14 cellular contexts compared by ENCODE assay signal in the genomic region with DNA sequence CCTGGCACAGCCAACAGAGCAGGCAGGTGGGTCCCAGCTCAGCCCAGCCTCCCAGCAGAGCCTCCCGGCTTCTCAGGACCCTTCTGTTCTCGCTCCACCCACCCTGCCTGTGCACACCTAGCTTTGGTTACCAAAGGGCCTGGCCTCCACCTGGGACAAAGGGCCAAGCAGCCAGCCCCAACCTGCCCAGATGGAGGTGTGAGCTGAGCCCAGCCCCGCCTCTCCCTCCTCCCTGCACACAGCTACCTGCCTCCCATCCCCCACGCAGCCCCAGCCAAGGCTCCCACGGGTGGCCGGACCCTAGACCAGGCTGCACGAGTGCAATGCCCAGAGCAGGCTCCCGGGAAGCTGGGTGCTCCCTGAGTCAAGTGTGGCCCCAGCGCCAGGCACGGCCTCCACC. TPM values are rescaled to one million over a fixed set of nuclear protein-coding genes. Genes with fewer than 3 reads are reported as not detected.
DNase-seq lines count a peak whose midpoint lies in the region; ATAC-seq, FAIRE-seq and TF ChIP-seq lines count a peak whose summit lies in the region.
"Had no signal": no experiment of that assay in that cellular context is flagged by ENCODE, and none has a peak within 500 bp of the region (broad histone marks: within the 10 kb centered on the region; RNA-seq: fewer than 3 reads in every experiment).

No MANE protein-coding gene starts in this region.

- H3K4me1 Mint-ChIP-seq in CD14-positive monocyte, result peaks cover 20% of the 10 kb centered on the region

- H3K9me3 ChIP-seq in mammary epithelial cell (replicated peaks; ENCODE audit: insufficient read depth, low read length), result no peaks in the 10 kb centered on the region
- H3K9me3 ChIP-seq in pancreas, result no peaks in the 10 kb centered on the region
- H3K9me3 ChIP-seq: gastroesophageal sphincter, neutrophil had no signal

- H3K36me3 ChIP-seq in mammary epithelial cell (ENCODE audit: insufficient read depth, low read length), result no peaks in the 10 kb centered on the region
- H3K36me3 ChIP-seq in pancreas, result peaks cover 0 to 7% (median 0%) of the 10 kb centered on the region in 3 donors

- dilution Hi-C loops in mammary epithelial cell (cut with HindIII; ENCODE audit: low sequenced_read_pairs), result loop anchor here (5.0 kb wide), 1 partner anchor 58 kb away; the partner anchor contains the start of gene GRIN1

- H3K27ac ChIP-seq in mammary epithelial cell (ENCODE audit: insufficient read depth, low read depth, low read length) (no peak overlapping the region), pancreas (peak overlapping the region; percentile 60 to 90 (median 74))
- H3K27ac ChIP-seq: gastroesophageal sphincter, neutrophil had no signal

- H3K4me3 ChIP-seq in mammary epithelial cell (replicated peaks in 1 of 3; ENCODE audit: insufficient read depth in 1 of 3, low read depth in 2 of 3, low read length in 3 of 3), result peak overlapping the region in 2 of 3 experiments; percentile 7 to 14
- H3K4me3 ChIP-seq in pancreas, result peak overlapping the region in 3 of 4 donors; percentile 10 to 80 (median 57)
- H3K4me3 ChIP-seq: gastroesophageal sphincter had no signal

- intact Hi-C loops in mammary epithelial cell (cut with micrococcal nuclease), result no loop called here
- intact Hi-C loops in pancreas (cut with DNase I), result loop anchor here in 1 of 3 donors (5.0 kb wide), 1 partner anchor 42 kb away; no protein-coding TSS in a partner anchor
- intact Hi-C loops in CD14-positive monocyte (cut with micrococcal nuclease), result no loop called here

- BruUV-seq in mammary epithelial cell (replicated peaks; lab: Mats Ljungman, UMichigan), result no TSS peak

- H3K27ac Mint-ChIP-seq in CD14-positive monocyte, result no peak overlapping the region
- H3K27ac Mint-ChIP-seq: dendritic cell treated with granulocyte-macrophage colony-stimulating factor and Interleukin-4, amounts not matched to agents 40 ng/mL and 50 ng/mL, for 4 days; T-helper 2 cell treated with Interferon-gamma antibody and Interleukin-4, amounts not matched to agents 5 μg/mL and 100 μg/mL, for 36 hours had no signal

- H3K27me3 ChIP-seq in mammary epithelial cell (ENCODE audit: insufficient read depth, low read length) (no peaks in the 10 kb centered on the region), pancreas (no peaks in the 10 kb centered on the region)
- H3K27me3 ChIP-seq: gastroesophageal sphincter had no signal

- peaks cover 5 to 25% of the 10 kb centered on the region in 2 donors for H3K36me3 Mint-ChIP-seq in CD14-positive monocyte
- H3K36me3 Mint-ChIP-seq: activated naive CD8-positive, alpha-beta T cell treated with anti-CD3 and anti-CD28 coated beads, Interleukin-2, amount 10 ng/mL, durations not matched to agents 7 days and 5 days had no signal

- DNase-seq in DMS53 (lab: John Stamatoyannopoulos, UW) (peak; percentile 87), NCI-H2029 treated with DMSO at 0.1 percent for 48 hours (lab: John Stamatoyannopoulos, UW) (peak; percentile 27), mammary epithelial cell (no peak), pancreas (peak in 5 of 6 donors; percentile 77 to 89 (median 84)), CD14-positive monocyte (ENCODE audit: low spot score) (no peak), SK-N-DZ (ENCODE audit: low spot score) (no peak)
- no peak for DNase-seq in stimulated activated CD4-positive, alpha-beta T cell treated with anti-CD3 and anti-CD28 coated beads, Interleukin-4, amount 100 ng/mL, for 4 hours
- DNase-seq: activated CD8-positive, alpha-beta memory T cell treated with anti-CD3 and anti-CD28 coated beads for 24 hours; activated naive CD8-positive, alpha-beta T cell treated with anti-CD3 and anti-CD28 coated beads, Interleukin-2, amount 10 ng/mL, durations not matched to agents 7 days and 5 days had no signal

- in situ Hi-C loops in mammary epithelial cell (cut with MboI; ENCODE audit: low sequenced_read_pairs in 2 of 2), result no loop called here

- CTCF ChIA-PET in mammary epithelial cell (lab: Charles Lee; ENCODE audit: low non-redundant PET), result interaction anchor here (0.7 kb wide), 1 partner anchor 157 kb away, joined by 5 read pairs; no protein-coding TSS in a partner anchor

- H3K9me3 Mint-ChIP-seq in CD14-positive monocyte, result peaks cover 0 to 2% (median 0%) of the 10 kb centered on the region in 7 donors
- H3K9me3 Mint-ChIP-seq: activated naive CD8-positive, alpha-beta T cell treated with anti-CD3 and anti-CD28 coated beads, Interleukin-2, amount 10 ng/mL, durations not matched to agents 7 days and 5 days; dendritic cell treated with granulocyte-macrophage colony-stimulating factor and Interleukin-4, amounts not matched to agents 40 ng/mL and 50 ng/mL, for 4 days; T-helper 2 cell treated with Interferon-gamma antibody and Interleukin-4, amounts not matched to agents 5 μg/mL and 100 μg/mL, for 36 hours had no signal

- peaks cover 0 to 4% (median 0%) of the 10 kb centered on the region in 3 donors for H3K27me3 Mint-ChIP-seq in CD14-positive monocyte (ENCODE audit: low read depth in 3 of 3)
- H3K27me3 Mint-ChIP-seq: activated naive CD8-positive, alpha-beta T cell treated with anti-CD3 and anti-CD28 coated beads, Interleukin-2, amount 10 ng/mL, durations not matched to agents 7 days and 5 days; dendritic cell treated with granulocyte-macrophage colony-stimulating factor and Interleukin-4, amounts not matched to agents 40 ng/mL and 50 ng/mL, for 4 days had no signal

- ATAC-seq in pancreas, result peak; percentile 26 to 58 (median 46)
- no peak for ATAC-seq in GM19397 (IDR thresholded peaks at IDR 0.05; ENCODE audit: unreplicated experiment)
- ATAC-seq: gastroesophageal sphincter had no signal

- H4K20me1 ChIP-seq in mammary epithelial cell (ENCODE audit: insufficient read depth, low read length), result no peaks in the 10 kb centered on the region

- peaks cover 40% of the 10 kb centered on the region for H3K79me2 ChIP-seq in mammary epithelial cell (ENCODE audit: insufficient read depth, low read length)

- no peak for FAIRE-seq in pancreas (lab: Jason Lieb, UNC)

- H3K4me3 Mint-ChIP-seq in CD14-positive monocyte, result no peak overlapping the region
- H3K4me3 Mint-ChIP-seq: activated naive CD8-positive, alpha-beta T cell treated with anti-CD3 and anti-CD28 coated beads, Interleukin-2, amount 10 ng/mL, durations not matched to agents 7 days and 5 days; dendritic cell treated with granulocyte-macrophage colony-stimulating factor and Interleukin-4, amounts not matched to agents 40 ng/mL and 50 ng/mL, for 4 days; T-helper 2 cell treated with Interferon-gamma antibody and Interleukin-4, amounts not matched to agents 5 μg/mL and 100 μg/mL, for 36 hours had no signal

- 16% methylated on average over 5 of the region's 10 CpGs for WGBS in mammary epithelial cell (ENCODE audit: low coverage, missing lambda C conversion rate)
- 17 to 20% methylated on average over 8 to 10 of the region's 10 CpGs for WGBS in pancreas, 2 donors

- H3K4me1 ChIP-seq in mammary epithelial cell (ENCODE audit: insufficient read depth, low read length), result peaks cover 54% of the 10 kb centered on the region
- peaks cover 23 to 47% (median 30%) of the 10 kb centered on the region in 3 donors for H3K4me1 ChIP-seq in pancreas

- H2AFZ ChIP-seq in mammary epithelial cell (ENCODE audit: low read depth, low read length), result no peak overlapping the region

- H3K9ac ChIP-seq in mammary epithelial cell (ENCODE audit: insufficient read depth, low read length), result no peak overlapping the region

- peak overlapping the region; percentile 79 for H3K4me2 ChIP-seq in mammary epithelial cell (ENCODE audit: insufficient read depth, low read depth, low read length)

- TF ChIP-seq CTCF in mammary epithelial cell (conservative IDR thresholded peaks at IDR 0.05 in 1 of 2, IDR thresholded peaks at IDR 0.05 in 1 of 2; ENCODE audit: extremely low read depth in 1 of 2, insufficient read depth in 1 of 2, low read depth in 1 of 2, low read length in 2 of 2), result no peak
- TF ChIP-seq CTCF in pancreas (IDR thresholded peaks at IDR 0.05), result no peak
- no peak for TF ChIP-seq CTCF in CD14-positive monocyte (IDR thresholded peaks at IDR 0.05)

RNA-seq across cellular contexts. Expression of gene TPRN, which starts 5.6 kb away (rescaled TPM):
- total RNA-seq in mammary epithelial cell (10 to 100 TPM in 1 of 2 donors, 1 to 10 TPM in 1; 4.0 to 10.5 TPM), pancreas (100 to 1,000 TPM in 1 of 6 donors, 10 to 100 TPM in 5; 50.3 to 110 (median 74.8) TPM)
- polyA plus RNA-seq in mammary epithelial cell (3.3 TPM), pancreas (10 to 100 TPM; 48.7 to 66.5 TPM), CD14-positive monocyte (under 1 TPM; 0.30 to 0.46 TPM)
- 1.7 TPM for polyA minus RNA-seq in mammary epithelial cell
- 11.1 and 13.8 TPM in 2 replicates for polyA plus RNA-seq in SK-N-DZ (2014; cell fraction: cytosol; rRNA removed)
- 23.1 and 27.1 TPM in 2 replicates for polyA plus RNA-seq in SK-N-DZ (2014; cell fraction: nucleus; rRNA removed)

RNA-seq across cellular contexts. Expression of gene SSNA1, which starts 6.4 kb away (rescaled TPM):
- 10 to 100 TPM; 36.2 to 70.2 TPM for total RNA-seq in mammary epithelial cell
- 88.5 TPM for polyA plus RNA-seq in mammary epithelial cell
- polyA minus RNA-seq in mammary epithelial cell, result 35.8 TPM
- total RNA-seq in pancreas, result 10 to 100 TPM; 30.8 to 45.2 (median 38.3) TPM
- polyA plus RNA-seq in pancreas, result 10 to 100 TPM; 67.4 to 81.0 TPM
- 100 to 1,000 TPM in 1 of 2 donors, 10 to 100 TPM in 1; 98.3 to 118 TPM for polyA plus RNA-seq in CD14-positive monocyte
- 140 and 167 TPM in 2 replicates for polyA plus RNA-seq in SK-N-DZ (2014; cell fraction: cytosol; rRNA removed)
- polyA plus RNA-seq in SK-N-DZ (2014; cell fraction: nucleus; rRNA removed), result 104 and 182 TPM in 2 replicates

RNA-seq across cellular contexts. Expression of gene ANAPC2, which starts 6.5 kb away (rescaled TPM):
- total RNA-seq in mammary epithelial cell (10 to 100 TPM; 15.5 to 45.3 TPM), pancreas (10 to 100 TPM; 22.2 to 39.4 (median 31.5) TPM)
- polyA plus RNA-seq in mammary epithelial cell (16.7 TPM), pancreas (100 to 1,000 TPM in 1 of 2 donors, 10 to 100 TPM in 1; 99.9 to 122 TPM), CD14-positive monocyte (1 to 10 TPM; 1.9 to 2.0 TPM)
- polyA minus RNA-seq in mammary epithelial cell, result 8.6 TPM
- 24.6 and 28.9 TPM in 2 replicates for polyA plus RNA-seq in SK-N-DZ (2014; cell fraction: cytosol; rRNA removed)
- 136 and 192 TPM in 2 replicates for polyA plus RNA-seq in SK-N-DZ (2014; cell fraction: nucleus; rRNA removed)

RNA-seq across cellular contexts. Expression of gene TMEM203, which starts 10.5 kb away (rescaled TPM):
- total RNA-seq in mammary epithelial cell, result 10 to 100 TPM; 29.7 to 35.3 TPM
- 39.6 TPM for polyA plus RNA-seq in mammary epithelial cell
- polyA minus RNA-seq in mammary epithelial cell, result 65.7 TPM
- 10 to 100 TPM in 5 of 6 donors, 1 to 10 TPM in 1; 9.7 to 19.0 (median 13.1) TPM for total RNA-seq in pancreas
- polyA plus RNA-seq in pancreas, result 10 to 100 TPM; 16.9 to 22.8 TPM
- polyA plus RNA-seq in CD14-positive monocyte, result 10 to 100 TPM; 76.1 to 88.1 TPM
- 53.2 and 54.5 TPM in 2 replicates for polyA plus RNA-seq in SK-N-DZ (2014; cell fraction: cytosol; rRNA removed)
- polyA plus RNA-seq in SK-N-DZ (2014; cell fraction: nucleus; rRNA removed), result 25.2 and 38.1 TPM in 2 replicates

RNA-seq across cellular contexts. Expression of gene NDOR1, which starts 10.6 kb away (rescaled TPM):
- 10 to 100 TPM in 1 of 2 donors, 1 to 10 TPM in 1; 6.8 to 22.8 TPM for total RNA-seq in mammary epithelial cell
- polyA plus RNA-seq in mammary epithelial cell, result 8.3 TPM
- 3.8 TPM for polyA minus RNA-seq in mammary epithelial cell
- 10 to 100 TPM in 1 of 6 donors, 1 to 10 TPM in 5; 4.6 to 12.9 (median 6.5) TPM for total RNA-seq in pancreas
- polyA plus RNA-seq in pancreas, result 10 to 100 TPM in 1 of 2 donors, 1 to 10 TPM in 1; 9.7 to 25.4 TPM
- polyA plus RNA-seq in CD14-positive monocyte, result 1 to 10 TPM; 4.4 to 5.2 TPM
- 11.7 and 19.0 TPM in 2 replicates for polyA plus RNA-seq in SK-N-DZ (2014; cell fraction: cytosol; rRNA removed)
- polyA plus RNA-seq in SK-N-DZ (2014; cell fraction: nucleus; rRNA removed), result 89.6 and 124 TPM in 2 replicates

Comparison
In these comparisons a context has a peak if more than half of its experiments do, and no peak if none do; other contexts are left out.
1. DNase-seq: peak in DMS53 (single experiment), NCI-H2029 treated with DMSO at 0.1 percent for 48 hours (single experiment) and pancreas (5 of 6); none in mammary epithelial cell (single experiment), CD14-positive monocyte (single experiment), stimulated activated CD4-positive, alpha-beta T cell treated with anti-CD3 and anti-CD28 coated beads, Interleukin-4, amount 100 ng/mL, for 4 hours (0 of 2) and SK-N-DZ (single experiment).
2. RNA of gene TPRN, which starts 5.6 kb away (polyA plus RNA-seq): 48.7 to 66.5 TPM in pancreas; 3.3 TPM in mammary epithelial cell (single experiment) and 0.30 to 0.46 TPM in CD14-positive monocyte; every median in the first group is over 10 times any median in the second.